In genomic region chr22:25488244-25489020, GRCh38 we compare ENCODE assay signal across 8 cellular contexts.
DNase-seq lines count a peak whose midpoint lies in the region; ATAC-seq and TF ChIP-seq lines count a peak whose summit lies in the region.

No MANE protein-coding gene starts in this region.

- no peak for TF ChIP-seq POLR2A in testis (IDR thresholded peaks at IDR 0.05)

- no peak overlapping the region for H3K4me3 ChIP-seq in lower lobe of right lung
- H3K4me3 ChIP-seq in testis = no peak overlapping the region

- intact Hi-C loops in lower lobe of right lung (cut with DNase I) (no loop called here), testis (cut with DNase I; ENCODE audit: low total_unique reads) (no loop called here)

- DNase-seq in DMS153 treated with DMSO at 0.1 percent for 48 hours (lab: John Stamatoyannopoulos, UW; ENCODE audit: unreplicated experiment) (peak; percentile 73), NCI-H2029 (lab: John Stamatoyannopoulos, UW) (peak; percentile 67), lower lobe of right lung (peak; percentile 59), testis (peak; percentile 84)
- peak; percentile 22 for DNase-seq in activated naive CD8-positive, alpha-beta T cell treated with anti-CD3 and anti-CD28 coated beads, Interleukin-2, amount 50 U/mL, for 16 hours (ENCODE audit: low read depth, low spot score)

- no peaks in the 10 kb centered on the region for H3K9me3 ChIP-seq in lower lobe of right lung
- no peaks in the 10 kb centered on the region for H3K9me3 ChIP-seq in testis

- 18 to 24% methylated on average over 3 of the region's 3 CpGs for whole genome bisulfite sequencing in testis, 2 donors

- no peak overlapping the region for H3K27ac ChIP-seq in lower lobe of right lung
- no peak overlapping the region for H3K27ac ChIP-seq in testis

- H3K27me3 ChIP-seq in lower lobe of right lung (ENCODE audit: low read depth) = peaks cover 2% of the 10 kb centered on the region
- H3K27me3 ChIP-seq in testis = no peaks in the 10 kb centered on the region

- ATAC-seq in lower lobe of right lung = peak in 1 of 2 donors; percentile 47
- no peak for ATAC-seq in HG03432 (IDR thresholded peaks at IDR 0.05; ENCODE audit: unreplicated experiment)
- ATAC-seq in GM21529 (IDR thresholded peaks at IDR 0.05; ENCODE audit: unreplicated experiment) = no peak
- ATAC-seq in HG02759 (IDR thresholded peaks at IDR 0.05; ENCODE audit: unreplicated experiment) = no peak

- H3K4me1 ChIP-seq in lower lobe of right lung (peaks cover 7% of the 10 kb centered on the region), testis (peaks cover 15% of the 10 kb centered on the region)

- no peaks in the 10 kb centered on the region for H3K36me3 ChIP-seq in lower lobe of right lung
- H3K36me3 ChIP-seq in testis (ENCODE audit: low read depth, missing control alignments) = no peaks in the 10 kb centered on the region

- TF ChIP-seq CTCF in lower lobe of right lung (IDR thresholded peaks at IDR 0.05) (no peak), testis (IDR thresholded peaks at IDR 0.05) (no peak)

Comparison
In these comparisons a context has a peak if more than half of its experiments do, and no peak if none do; other contexts are left out.
1. DNase-seq: peak in every context shown above with its lines; median percentile 84 in testis; 73 in DMS153 treated with DMSO at 0.1 percent for 48 hours; 67 in NCI-H2029; 59 in lower lobe of right lung; 22 in activated naive CD8-positive, alpha-beta T cell treated with anti-CD3 and anti-CD28 coated beads, Interleukin-2, amount 50 U/mL, for 16 hours.